1 cellular context compared by ENCODE assay signal in the genomic region with DNA sequence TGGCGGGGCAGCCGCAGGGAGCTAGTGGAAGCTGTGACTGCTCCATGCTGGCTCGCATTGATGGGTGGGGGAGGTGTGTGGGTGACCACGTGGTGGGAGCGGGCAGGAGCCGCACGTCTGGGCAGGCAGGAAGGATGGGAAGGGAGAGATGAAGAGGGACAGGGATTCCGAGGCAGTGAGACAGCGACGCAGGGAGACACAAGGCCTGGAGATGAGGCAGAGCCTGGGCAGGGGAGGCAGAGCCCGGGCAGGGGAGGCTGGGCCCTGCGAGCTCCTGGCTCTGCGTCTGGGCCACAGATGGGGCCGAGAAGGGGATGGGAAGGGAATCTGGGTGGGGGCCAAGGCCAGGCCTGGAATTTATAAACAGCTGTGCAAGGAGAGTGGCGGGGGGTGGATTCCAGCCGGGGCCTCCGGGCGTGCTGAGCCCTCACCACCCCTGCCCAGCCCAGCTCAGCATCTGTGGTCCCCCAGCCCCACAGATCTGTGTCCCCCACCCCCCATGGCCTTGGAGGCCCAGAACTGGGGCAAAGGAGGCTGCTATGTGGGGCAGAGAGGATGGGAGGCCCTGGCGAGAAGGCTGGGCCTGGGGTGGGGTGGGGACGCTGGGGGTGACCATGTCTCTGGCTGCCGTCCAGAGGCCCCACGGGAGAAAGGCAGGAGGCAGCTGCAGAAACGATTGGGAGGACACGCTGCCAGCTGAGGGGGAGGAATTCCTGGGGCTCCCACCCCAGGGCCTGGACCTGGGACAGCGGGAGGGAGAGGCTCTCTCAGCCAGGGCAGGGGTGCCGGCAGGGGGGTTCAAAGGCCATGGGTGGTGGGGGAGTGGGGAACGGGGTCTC.
TF ChIP-seq lines count a peak whose summit lies in the region.

No MANE protein-coding gene starts in this region.

TF ChIP-seq in K562, 482 proteins besides CTCF, POLR2A, EP300 and RAD21:
- TF ChIP-seq CTBP1 (IDR thresholded peaks at IDR 0.05; ENCODE audit: borderline replicate concordance) (no peak), XRCC4 (IDR thresholded peaks at IDR 0.05; ENCODE audit: extremely low read depth, insufficient read depth, insufficient read length) (no peak), DEAF1 (CRISPR knock-in tag; IDR thresholded peaks at IDR 0.05) (no peak), GTF2A2 (tag; IDR thresholded peaks at IDR 0.05) (no peak), POLR2G (IDR thresholded peaks at IDR 0.05; ENCODE audit: low read depth, low read length) (peak; percentile 38; the same call in 1 of the 2 replicates), FIP1L1 (IDR thresholded peaks at IDR 0.05; ENCODE audit: low read depth, low read length, poor library complexity, severe bottlenecking) (no peak), ZC3H8 (IDR thresholded peaks at IDR 0.05) (no peak), MNT (conservative IDR thresholded peaks at IDR 0.05) (peak in 1 of 2 experiments; percentile 41; a peak in 1 of 4 replicates), POLR2H (tag; IDR thresholded peaks at IDR 0.05; ENCODE audit: low read depth) (no peak), FOXJ3 (CRISPR knock-in tag; IDR thresholded peaks at IDR 0.05) (no peak), ARID3A (IDR thresholded peaks at IDR 0.05; ENCODE audit: borderline replicate concordance, low read depth, low read length) (no peak), PHB (CRISPR knock-in tag; IDR thresholded peaks at IDR 0.05) (no peak), RBFOX2 (IDR thresholded peaks at IDR 0.05; ENCODE audit: low read depth, low read length) (peak; percentile 66), CXXC5 (CRISPR knock-in tag; IDR thresholded peaks at IDR 0.05) (no peak), ZZZ3 (IDR thresholded peaks at IDR 0.05) (no peak)
- TF ChIP-seq, protein P1, sequence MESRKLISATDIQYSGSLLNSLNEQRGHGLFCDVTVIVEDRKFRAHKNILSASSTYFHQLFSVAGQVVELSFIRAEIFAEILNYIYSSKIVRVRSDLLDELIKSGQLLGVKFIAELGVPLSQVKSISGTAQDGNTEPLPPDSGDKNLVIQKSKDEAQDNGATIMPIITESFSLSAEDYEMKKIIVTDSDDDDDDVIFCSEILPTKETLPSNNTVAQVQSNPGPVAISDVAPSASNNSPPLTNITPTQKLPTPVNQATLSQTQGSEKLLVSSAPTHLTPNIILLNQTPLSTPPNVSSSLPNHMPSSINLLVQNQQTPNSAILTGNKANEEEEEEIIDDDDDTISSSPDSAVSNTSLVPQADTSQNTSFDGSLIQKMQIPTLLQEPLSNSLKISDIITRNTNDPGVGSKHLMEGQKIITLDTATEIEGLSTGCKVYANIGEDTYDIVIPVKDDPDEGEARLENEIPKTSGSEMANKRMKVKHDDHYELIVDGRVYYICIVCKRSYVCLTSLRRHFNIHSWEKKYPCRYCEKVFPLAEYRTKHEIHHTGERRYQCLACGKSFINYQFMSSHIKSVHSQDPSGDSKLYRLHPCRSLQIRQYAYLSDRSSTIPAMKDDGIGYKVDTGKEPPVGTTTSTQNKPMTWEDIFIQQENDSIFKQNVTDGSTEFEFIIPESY (CRISPR knock-in tag; IDR thresholded peaks at IDR 0.05): 0 out of 2 replicates have a peak, but pooled peaks have one; percentile 11
